16 cellular contexts compared by ENCODE assay signal in the genomic region with DNA sequence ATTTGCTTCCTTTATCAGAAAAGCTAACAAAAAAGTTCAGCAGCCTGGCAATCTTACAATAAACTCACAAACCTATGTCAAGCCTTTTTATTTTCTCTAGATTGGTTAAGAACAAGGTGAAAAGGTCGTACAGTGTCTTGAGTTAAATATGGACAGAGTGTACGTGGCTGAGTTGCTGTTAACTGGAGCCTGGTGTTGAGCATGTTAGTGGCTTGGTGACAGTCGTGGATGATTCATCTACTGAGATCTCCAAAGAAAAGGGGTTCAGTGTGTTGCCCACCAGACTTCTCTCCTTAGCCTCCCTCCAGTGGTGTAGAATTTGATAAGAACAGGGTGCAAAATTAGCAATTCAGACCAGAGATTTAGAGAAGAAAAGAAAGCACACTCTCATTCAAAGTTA.
A peak's percentile ranks its signal among the peaks of the same experiment; 100 is the strongest.
DNase-seq lines count a peak whose midpoint lies in the region; ATAC-seq and TF ChIP-seq lines count a peak whose summit lies in the region.
"Had no signal": no experiment of that assay in that cellular context is flagged by ENCODE, and none has a peak within 500 bp of the region (broad histone marks: within the 10 kb centered on the region; RNA-seq: fewer than 3 reads in every experiment).

No MANE protein-coding gene starts in this region.

- no peaks in the 10 kb centered on the region for H3K27me3 ChIP-seq in cardiac muscle cell
- H3K27me3 ChIP-seq in right atrium auricular region, result no peaks in the 10 kb centered on the region
- H3K27me3 ChIP-seq in aorta (ENCODE audit: control insufficient read depth in 1 of 2, insufficient read depth in 2 of 2, low read length in 1 of 2), result no peaks in the 10 kb centered on the region
- H3K27me3 ChIP-seq in trophoblast cell (ENCODE audit: insufficient read depth, low read length), result no peaks in the 10 kb centered on the region

- no peak overlapping the region for H4K12ac ChIP-seq in trophoblast cell (ENCODE audit: low read depth, low read length)

- H3K14ac ChIP-seq in trophoblast cell (ENCODE audit: low read length), result no peak overlapping the region

- H2AK5ac ChIP-seq in trophoblast cell (ENCODE audit: low read length), result no peak overlapping the region

- H4K91ac ChIP-seq in trophoblast cell (ENCODE audit: low read depth, low read length), result no peak overlapping the region

- no peak overlapping the region for H3K9ac ChIP-seq in trophoblast cell (ENCODE audit: low read length)

- H2BK5ac ChIP-seq in trophoblast cell (ENCODE audit: low read depth, low read length, poor library complexity), result no peak overlapping the region

- H3K23ac ChIP-seq in trophoblast cell (ENCODE audit: low read length), result no peak overlapping the region

- H2BK120ac ChIP-seq in trophoblast cell (ENCODE audit: insufficient read depth, low read length, poor library complexity), result no peak overlapping the region

- no peaks in the 10 kb centered on the region for H3K79me2 ChIP-seq in trophoblast cell (ENCODE audit: control insufficient read depth, insufficient read depth, low read length, poor library complexity)

- ATAC-seq in aorta (ENCODE audit: low FRiP score) (peak; percentile 72), GM18909 (IDR thresholded peaks at IDR 0.05; ENCODE audit: poor library complexity, unreplicated experiment) (no peak)

- peak overlapping the region; percentile 44 for H3K27ac ChIP-seq in cardiac muscle cell
- H3K27ac ChIP-seq in right atrium auricular region, result no peak overlapping the region
- H3K27ac ChIP-seq in aorta (ENCODE audit: low read depth in 1 of 2, low read length in 2 of 2), result peak overlapping the region in 1 of 2 donors; percentile 21
- no peak overlapping the region for H3K27ac ChIP-seq in trophoblast cell (ENCODE audit: low read depth, low read length)

- intact Hi-C loops in aorta (cut with DNase I), result no loop called here

- H3K36me3 ChIP-seq in cardiac muscle cell (no peaks in the 10 kb centered on the region), right atrium auricular region (no peaks in the 10 kb centered on the region), aorta (ENCODE audit: control insufficient read depth in 1 of 2, insufficient read depth in 2 of 2, low read length in 1 of 2) (no peaks in the 10 kb centered on the region), trophoblast cell (ENCODE audit: control insufficient read depth in 1 of 2, insufficient read depth in 2 of 2, low read length in 2 of 2) (no peaks in the 10 kb centered on the region)

- TF ChIP-seq CTCF in cardiac muscle cell (IDR thresholded peaks at IDR 0.05; ENCODE audit: low read depth, low read length) (no peak), right atrium auricular region (IDR thresholded peaks at IDR 0.05) (no peak), fibroblast of the aortic adventitia (IDR thresholded peaks at IDR 0.05; ENCODE audit: insufficient read depth, low read length) (no peak)

- DNase-seq in cardiac muscle cell (ENCODE audit: low read depth in 1 of 2, low spot score in 1 of 2) (peak in 1 of 2 donors; percentile 41), right atrium auricular region (ENCODE audit: low spot score) (no peak), RPMI7951 (ENCODE audit: low read depth) (peak; percentile 12), fibroblast of the aortic adventitia (ENCODE audit: low read depth) (peak; percentile 25), aorta (no peak), trophoblast cell (no peak)
- no peak for DNase-seq in stimulated activated CD4-positive, alpha-beta T cell treated with anti-CD3 and anti-CD28 coated beads, Interleukin-4, amount 100 ng/mL, for 4 hours
- DNase-seq: 8988T; Calu3; CD4-positive, alpha-beta memory T cell; GOT3; NCI-H1436; NCI-H2029; NCI-H748 treated with DMSO at 0.1 percent for 48 hours; SHP77 treated with DMSO at 0.1 percent for 48 hours had no signal

- no peak overlapping the region for H4K8ac ChIP-seq in trophoblast cell (ENCODE audit: low read depth, low read length)

- no peak overlapping the region for H3K18ac ChIP-seq in trophoblast cell (ENCODE audit: low read length)

- H3K79me1 ChIP-seq in trophoblast cell (ENCODE audit: low read length), result peaks cover under 1% of the 10 kb centered on the region

- H2BK12ac ChIP-seq in trophoblast cell (ENCODE audit: low read length), result no peak overlapping the region

- H3K4me3 ChIP-seq in cardiac muscle cell (no peak overlapping the region), right atrium auricular region (no peak overlapping the region), fibroblast of the aortic adventitia (ENCODE audit: low read depth, low read length) (no peak overlapping the region), aorta (ENCODE audit: low read length in 2 of 2) (no peak overlapping the region), trophoblast cell (ENCODE audit: low read depth, low read length) (no peak overlapping the region)

- H3K4ac ChIP-seq in trophoblast cell (ENCODE audit: low read depth, low read length), result no peak overlapping the region

- no peak overlapping the region for H2AFZ ChIP-seq in trophoblast cell (ENCODE audit: insufficient read depth, low read length, poor library complexity)

- H3K9me3 ChIP-seq in cardiac muscle cell (ENCODE audit: low read depth), result no peaks in the 10 kb centered on the region
- no peaks in the 10 kb centered on the region for H3K9me3 ChIP-seq in right atrium auricular region
- H3K9me3 ChIP-seq in aorta (ENCODE audit: control insufficient read depth, low read length), result no peaks in the 10 kb centered on the region
- H3K9me3 ChIP-seq in trophoblast cell (ENCODE audit: insufficient read depth, low read depth, low read length), result no peaks in the 10 kb centered on the region

- WGBS in aorta, 2 donors, result 2 to 5% methylated on average over 3 of the region's 3 CpGs
- WGBS in trophoblast cell (ENCODE audit: extremely low coverage, insufficient coverage, insufficient read length), result no CpG with 5 or more reads among the region's 3 CpGs

- H3K4me1 ChIP-seq in cardiac muscle cell (ENCODE audit: low read depth), result peaks cover 18% of the 10 kb centered on the region
- H3K4me1 ChIP-seq in right atrium auricular region, result no peaks in the 10 kb centered on the region
- H3K4me1 ChIP-seq in aorta (ENCODE audit: control insufficient read depth in 1 of 2, insufficient read depth in 2 of 2, low read length in 2 of 2), result peaks cover 2 to 5% of the 10 kb centered on the region in 2 donors
- peaks cover 0 to 2% of the 10 kb centered on the region in 2 experiments for H3K4me1 ChIP-seq in trophoblast cell (ENCODE audit: control insufficient read depth in 1 of 2, insufficient read depth in 2 of 2, low read length in 2 of 2)

- no peak overlapping the region for H3K4me2 ChIP-seq in trophoblast cell (ENCODE audit: low read length)

Comparison
In these comparisons a context has a peak if more than half of its experiments do, and no peak if none do; other contexts are left out.
1. DNase-seq: peak in RPMI7951 (single experiment) and fibroblast of the aortic adventitia (single experiment); none in right atrium auricular region (single experiment), aorta (0 of 2), stimulated activated CD4-positive, alpha-beta T cell treated with anti-CD3 and anti-CD28 coated beads, Interleukin-4, amount 100 ng/mL, for 4 hours (0 of 2) and trophoblast cell (0 of 2).